14 cellular contexts compared by ENCODE assay signal in genomic region chr17:81489986-81490598, GRCh38. TPM values are rescaled to one million over a fixed set of nuclear protein-coding genes. Genes with fewer than 3 reads are reported as not detected.
DNase-seq lines count a peak whose midpoint lies in the region; ATAC-seq and TF ChIP-seq lines count a peak whose summit lies in the region.
"Had no signal": no experiment of that assay in that cellular context is flagged by ENCODE, and none has a peak within 500 bp of the region (broad histone marks: within the 10 kb centered on the region; RNA-seq: fewer than 3 reads in every experiment).

No MANE protein-coding gene starts in this region.

- H3K36me3 Mint-ChIP-seq in stimulated activated naive CD8-positive, alpha-beta T cell treated with anti-CD3 and anti-CD28 coated beads, Interleukin-15, Interleukin-2, amounts not matched to agents 100 ng/mL and 50 ng/mL, for 24 hours (ENCODE audit: low read depth): no peaks in the 10 kb centered on the region
- H3K36me3 Mint-ChIP-seq in T-helper 17 cell (ENCODE audit: low read depth) (no peaks in the 10 kb centered on the region), type B pancreatic cell (no peaks in the 10 kb centered on the region)

- 70 to 75% methylated on average over 7 of the region's 7 CpGs for WGBS in sigmoid colon, 2 donors

- no peaks in the 10 kb centered on the region for H3K36me3 ChIP-seq in sigmoid colon
- H3K36me3 ChIP-seq: upper lobe of left lung had no signal

- peaks cover 0 to 20% (median 16%) of the 10 kb centered on the region in 4 donors for H3K4me1 ChIP-seq in sigmoid colon

- TF ChIP-seq POLR2A in sigmoid colon (IDR thresholded peaks at IDR 0.05): no peak

- peaks cover 0 to 10% (median 4%) of the 10 kb centered on the region in 3 donors for H3K27me3 ChIP-seq in sigmoid colon
- H3K27me3 ChIP-seq: dorsolateral prefrontal cortex, SJSA1, upper lobe of left lung had no signal

- no peak overlapping the region for H3K27ac Mint-ChIP-seq in stimulated activated naive CD8-positive, alpha-beta T cell treated with anti-CD3 and anti-CD28 coated beads, Interleukin-15, Interleukin-2, amounts not matched to agents 100 ng/mL and 50 ng/mL, for 24 hours
- H3K27ac Mint-ChIP-seq in T-helper 17 cell (no peak overlapping the region), type B pancreatic cell (peak overlapping the region; percentile 70)

- peaks cover 10% of the 10 kb centered on the region for H3K4me1 Mint-ChIP-seq in stimulated activated naive CD8-positive, alpha-beta T cell treated with anti-CD3 and anti-CD28 coated beads, Interleukin-15, Interleukin-2, amounts not matched to agents 100 ng/mL and 50 ng/mL, for 24 hours (ENCODE audit: low read depth)
- peaks cover 8% of the 10 kb centered on the region for H3K4me1 Mint-ChIP-seq in T-helper 17 cell
- peaks cover 38% of the 10 kb centered on the region for H3K4me1 Mint-ChIP-seq in type B pancreatic cell (ENCODE audit: unreplicated experiment)

- H3K27me3 Mint-ChIP-seq in stimulated activated naive CD8-positive, alpha-beta T cell treated with anti-CD3 and anti-CD28 coated beads, Interleukin-15, Interleukin-2, amounts not matched to agents 100 ng/mL and 50 ng/mL, for 24 hours: peaks cover 6% of the 10 kb centered on the region
- H3K27me3 Mint-ChIP-seq in T-helper 17 cell (no peaks in the 10 kb centered on the region), type B pancreatic cell (peaks cover 13% of the 10 kb centered on the region)

- intact Hi-C loops in sigmoid colon (cut with DNase I): no loop called here

- peak overlapping the region; percentile 14 for H3K4me3 Mint-ChIP-seq in stimulated activated naive CD8-positive, alpha-beta T cell treated with anti-CD3 and anti-CD28 coated beads, Interleukin-15, Interleukin-2, amounts not matched to agents 100 ng/mL and 50 ng/mL, for 24 hours
- H3K4me3 Mint-ChIP-seq in T-helper 17 cell (peak overlapping the region; percentile 67), type B pancreatic cell (peak overlapping the region; percentile 82)

- H3K4me3 ChIP-seq in sigmoid colon: no peak overlapping the region
- H3K4me3 ChIP-seq: dorsolateral prefrontal cortex, SJSA1, upper lobe of left lung had no signal

- H3K27ac ChIP-seq in sigmoid colon: no peak overlapping the region
- H3K27ac ChIP-seq: SJSA1, upper lobe of left lung had no signal

- no peak for TF ChIP-seq EP300 in sigmoid colon (IDR thresholded peaks at IDR 0.05)

- ATAC-seq in stimulated activated naive CD8-positive, alpha-beta T cell treated with anti-CD3 and anti-CD28 coated beads, Interleukin-15, Interleukin-2, amounts not matched to agents 100 U/mL and 50 U/mL, for 24 hours: no peak
- no peak for ATAC-seq in T-helper 17 cell

- no peaks in the 10 kb centered on the region for H3K9me3 Mint-ChIP-seq in stimulated activated naive CD8-positive, alpha-beta T cell treated with anti-CD3 and anti-CD28 coated beads, Interleukin-15, Interleukin-2, amounts not matched to agents 100 ng/mL and 50 ng/mL, for 24 hours
- H3K9me3 Mint-ChIP-seq in type B pancreatic cell: no peaks in the 10 kb centered on the region
- H3K9me3 Mint-ChIP-seq: activated B cell treated with CpG ODN at 0.5 μM for 24 hours had no signal

- no peak for DNase-seq in stimulated activated naive CD8-positive, alpha-beta T cell treated with anti-CD3 and anti-CD28 coated beads, Interleukin-15, Interleukin-2, amounts not matched to agents 100 U/mL and 50 U/mL, for 24 hours
- DNase-seq in T-helper 17 cell (no peak), left kidney (ENCODE audit: low read depth, low spot score) (peak; percentile 9), type B pancreatic cell (ENCODE audit: extremely low spot score, unreplicated experiment) (no peak), glomerular visceral epithelial cell (ENCODE audit: extremely low spot score) (no peak), C1 segment of cervical spinal cord (lab: John Stamatoyannopoulos, UW) (no peak), sigmoid colon (no peak)
- DNase-seq: activated B cell treated with CpG ODN at 0.5 μM for 24 hours; dorsolateral prefrontal cortex; mammary epithelial cell; NK-92 treated with Interleukin-12 subunit alpha and Interleukin-12 subunit beta, amount 100 ng/mL, for 24 hours had no signal

- TF ChIP-seq CTCF in type B pancreatic cell (conservative IDR thresholded peaks at IDR 0.05): no peak
- TF ChIP-seq CTCF in sigmoid colon (IDR thresholded peaks at IDR 0.05): no peak

- H3K9me3 ChIP-seq in T-helper 17 cell (ENCODE audit: control insufficient read depth, low read length, poor library complexity, severe bottlenecking) (no peaks in the 10 kb centered on the region), sigmoid colon (no peaks in the 10 kb centered on the region)
- H3K9me3 ChIP-seq: SJSA1, upper lobe of left lung had no signal

RNA-seq across cellular contexts. Expression of gene ACTG1, which starts 22.5 kb away (rescaled TPM):
- total RNA-seq in T-helper 17 cell: 1,000 to 10,000 TPM; 1,202 to 1,502 TPM
- total RNA-seq in type B pancreatic cell (ENCODE audit: low replicate concordance): 3,089 and 3,451 TPM in 2 replicates
- total RNA-seq in sigmoid colon: 1,000 to 10,000 TPM; 1,038 to 2,003 (median 1,212) TPM
- 1,000 to 10,000 TPM; 2,538 to 4,527 (median 2,852) TPM for polyA plus RNA-seq in sigmoid colon

RNA-seq across cellular contexts. Expression of gene FSCN2, which starts 38.1 kb away (rescaled TPM):
- total RNA-seq in T-helper 17 cell (under 1 TPM; 0.65 to 0.72 TPM), type B pancreatic cell (ENCODE audit: low replicate concordance) (3.6 and 3.8 TPM in 2 replicates), sigmoid colon (1 to 10 TPM in 1 of 4 donors, under 1 TPM in 2, not detected in 1; 0.33 to 1.1 (median 0.95) TPM)
- 1 to 10 TPM in 1 of 3 donors, not detected in 2; 2.3 TPM for polyA plus RNA-seq in sigmoid colon

Comparison
In these comparisons a context has a peak if more than half of its experiments do, and no peak if none do; other contexts are left out.
1. H3K4me3 Mint-ChIP-seq: peak in every context shown above with its lines; median percentile 82 in type B pancreatic cell; 67 in T-helper 17 cell; 14 in stimulated activated naive CD8-positive, alpha-beta T cell treated with anti-CD3 and anti-CD28 coated beads, Interleukin-15, Interleukin-2, amounts not matched to agents 100 ng/mL and 50 ng/mL, for 24 hours.